In the genomic region with DNA sequence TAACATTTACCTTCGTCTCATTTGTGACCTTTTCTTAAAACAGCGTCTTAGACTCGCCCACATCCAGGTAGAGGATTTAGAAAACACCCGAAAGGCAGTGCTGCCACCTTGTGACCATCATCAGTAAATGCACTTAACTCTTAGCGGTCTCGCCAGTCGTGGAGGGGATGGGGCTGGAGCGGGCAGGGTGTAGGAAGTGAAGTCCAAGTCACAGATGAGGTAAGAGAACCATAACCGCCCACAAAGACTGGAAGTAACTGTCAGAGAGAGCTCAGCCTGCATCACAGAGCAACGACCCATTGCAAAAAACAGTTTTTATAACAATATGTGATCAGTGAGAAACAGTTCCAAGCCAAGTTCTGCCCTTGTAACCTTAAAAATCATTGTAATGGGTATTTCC, we compare ENCODE assay signal across 8 cellular contexts. TPM values are rescaled to one million over a fixed set of nuclear protein-coding genes. Genes with fewer than 3 reads are reported as not detected.
DNase-seq lines count a peak whose midpoint lies in the region; ATAC-seq, FAIRE-seq and TF ChIP-seq lines count a peak whose summit lies in the region.

No MANE protein-coding gene starts in this region.

- H3K9me3 Mint-ChIP-seq in activated T-helper 17 cell treated with anti-CD3 and anti-CD28 coated beads, Interleukin-2, amount 50 U/mL, for 72 hours = no peaks in the 10 kb centered on the region

- WGBS in gastroesophageal sphincter (ENCODE audit: low coverage in 1 of 2), 2 donors = 0 to 2% methylated on average over 5 to 10 of the region's 10 CpGs

- peaks cover 16% of the 10 kb centered on the region for H3K4me1 Mint-ChIP-seq in activated T-helper 17 cell treated with anti-CD3 and anti-CD28 coated beads, Interleukin-2, amount 50 U/mL, for 72 hours

- H3K27ac ChIP-seq in gastroesophageal sphincter = no peak overlapping the region

- peak; percentile 29 to 72 (median 44) for TF ChIP-seq CTCF in gastroesophageal sphincter (IDR thresholded peaks at IDR 0.05)

- no peaks in the 10 kb centered on the region for H3K9me3 ChIP-seq in gastroesophageal sphincter

- H3K4me3 ChIP-seq in gastroesophageal sphincter = no peak overlapping the region

- peak; percentile 94 for ATAC-seq in activated T-helper 17 cell treated with anti-CD3 and anti-CD28 coated beads, Interleukin-2, amount 50 U/mL, for 72 hours (replicated peaks)
- ATAC-seq in gastroesophageal sphincter (no peak), GM18873 (IDR thresholded peaks at IDR 0.05; ENCODE audit: low FRiP score, unreplicated experiment) (no peak)

- H3K27ac Mint-ChIP-seq in activated T-helper 17 cell treated with anti-CD3 and anti-CD28 coated beads, Interleukin-2, amount 50 U/mL, for 72 hours = no peak overlapping the region

- H3K27me3 Mint-ChIP-seq in activated T-helper 17 cell treated with anti-CD3 and anti-CD28 coated beads, Interleukin-2, amount 50 U/mL, for 72 hours = peaks cover 43% of the 10 kb centered on the region

- H3K36me3 Mint-ChIP-seq in activated T-helper 17 cell treated with anti-CD3 and anti-CD28 coated beads, Interleukin-2, amount 50 U/mL, for 72 hours (ENCODE audit: low read depth) = no peaks in the 10 kb centered on the region

- TF ChIP-seq POLR2A in gastroesophageal sphincter (IDR thresholded peaks at IDR 0.05) = no peak

- peak; percentile 80 for FAIRE-seq in urothelium cell line (lab: Jason Lieb, UNC)

- H3K27me3 ChIP-seq in gastroesophageal sphincter = peaks cover 82% of the 10 kb centered on the region

- peaks cover 0 to 12% (median 4%) of the 10 kb centered on the region in 3 donors for H3K4me1 ChIP-seq in gastroesophageal sphincter

- H3K36me3 ChIP-seq in gastroesophageal sphincter = no peaks in the 10 kb centered on the region

- DNase-seq in ELF-1 (ENCODE audit: low read depth, low spot score) (peak; percentile 72), M059J (ENCODE audit: low read depth) (peak; percentile 63), RPMI7951 (ENCODE audit: low read depth) (peak; percentile 58), pons (ENCODE audit: low spot score) (peak; percentile 49), urothelium cell line (ENCODE audit: low spot score) (peak; percentile 86)

- H3K4me3 Mint-ChIP-seq in activated T-helper 17 cell treated with anti-CD3 and anti-CD28 coated beads, Interleukin-2, amount 50 U/mL, for 72 hours = peak overlapping the region; percentile 5

- no peak for TF ChIP-seq EP300 in gastroesophageal sphincter (IDR thresholded peaks at IDR 0.05)

RNA-seq across cellular contexts. Expression of gene CEACAM3, which starts 10.7 kb away (rescaled TPM):
- total RNA-seq in M059J (2014; rRNA removed; shearing (Covaris generic)) = not detected in 2 replicates
- total RNA-seq in RPMI7951 (2014; rRNA removed; shearing (Covaris generic)) = not detected in 2 replicates
- total RNA-seq in activated T-helper 17 cell treated with anti-CD3 and anti-CD28 coated beads, Interleukin-2, amount 50 U/mL, for 72 hours = not detected
- total RNA-seq in gastroesophageal sphincter = 1 to 10 TPM in 1 of 4 donors, under 1 TPM in 1, not detected in 2; 0.54 to 1.6 TPM

RNA-seq across cellular contexts. Expression of gene CEACAM6, which starts 30.3 kb away (rescaled TPM):
- not detected in 2 replicates for total RNA-seq in M059J (2014; rRNA removed; shearing (Covaris generic))
- total RNA-seq in RPMI7951 (2014; rRNA removed; shearing (Covaris generic)) = not detected in 2 replicates
- total RNA-seq in activated T-helper 17 cell treated with anti-CD3 and anti-CD28 coated beads, Interleukin-2, amount 50 U/mL, for 72 hours = not detected
- 10 to 100 TPM in 1 of 4 donors, under 1 TPM in 1, not detected in 2; 0.78 to 30.2 TPM for total RNA-seq in gastroesophageal sphincter

RNA-seq across cellular contexts. Expression of gene LYPD4, which starts 58.8 kb away (rescaled TPM):
- total RNA-seq in M059J (2014; rRNA removed; shearing (Covaris generic)) = not detected in 2 replicates
- total RNA-seq in RPMI7951 (2014; rRNA removed; shearing (Covaris generic)) = not detected in 2 replicates
- total RNA-seq in activated T-helper 17 cell treated with anti-CD3 and anti-CD28 coated beads, Interleukin-2, amount 50 U/mL, for 72 hours = not detected
- not detected for total RNA-seq in gastroesophageal sphincter

RNA-seq across cellular contexts. Expression of gene DMRTC2, which starts 59.2 kb away (rescaled TPM):
- total RNA-seq in M059J (2014; rRNA removed; shearing (Covaris generic)) = not detected in 2 replicates
- total RNA-seq in RPMI7951 (2014; rRNA removed; shearing (Covaris generic)) = not detected in 2 replicates
- total RNA-seq in activated T-helper 17 cell treated with anti-CD3 and anti-CD28 coated beads, Interleukin-2, amount 50 U/mL, for 72 hours = not detected
- not detected for total RNA-seq in gastroesophageal sphincter
